In genomic region chr15:82890338-82891024, GRCh38 we compare ENCODE assay signal across 31 cellular contexts.
DNase-seq lines count a peak whose midpoint lies in the region; ATAC-seq, FAIRE-seq and TF ChIP-seq lines count a peak whose summit lies in the region.
"Had no signal": no experiment of that assay in that cellular context is flagged by ENCODE, and none has a peak within 500 bp of the region (broad histone marks: within the 10 kb centered on the region; RNA-seq: fewer than 3 reads in every experiment).

No MANE protein-coding gene starts in this region.

- DNase-seq in AG20443 (ENCODE audit: low spot score) (peak; percentile 39), NCI-H1694 treated with DMSO at 0.1 percent for 48 hours (lab: John Stamatoyannopoulos, UW) (peak; percentile 12), amniotic epithelial cell (ENCODE audit: low read depth) (peak; percentile 45), inferior parietal cortex (ENCODE audit: extremely low spot score) (peak; percentile 54), DMS79 treated with DMSO at 0.1 percent for 48 hours (lab: John Stamatoyannopoulos, UW) (no peak), uterus (no peak), urothelium cell line (ENCODE audit: low spot score) (no peak)
- DNase-seq: activated B cell treated with CpG ODN at 0.5 μM for 24 hours; activated CD4-positive, alpha-beta T cell treated with anti-CD3 and anti-CD28 coated beads, Interleukin-2, amount 50 U/mL, for 4 hours; activated gamma-delta T cell; activated T-cell treated with anti-CD3 and anti-CD28 coated beads for 4 hours; brain microvascular endothelial cell; COR-L47; DND-41; effector memory CD8-positive, alpha-beta T cell; H7; hippocampal formation; left ventricle myocardium superior; naive thymus-derived CD8-positive, alpha-beta T cell; NCI-H1417; NCI-H524 treated with DMSO at 0.1 percent for 48 hours; spleen; stimulated activated CD4-positive, alpha-beta T cell treated with anti-CD3 and anti-CD28 coated beads, Interleukin-4, amount 100 ng/mL, for 1 hour had no signal

- no peak for TF ChIP-seq POLR2A in uterus (IDR thresholded peaks at IDR 0.05)

- no peak for TF ChIP-seq CTCF in uterus (IDR thresholded peaks at IDR 0.05)

- H3K27me3 ChIP-seq in uterus = no peaks in the 10 kb centered on the region
- H3K27me3 ChIP-seq: BLaER1, brain microvascular endothelial cell, gastroesophageal sphincter, spleen, vagina had no signal

- intact Hi-C loops in uterus (cut with DNase I; ENCODE audit: low total_unique reads) = no loop called here

- FAIRE-seq in urothelium cell line (lab: Jason Lieb, UNC) = no peak
- FAIRE-seq: A549, GM12878 had no signal

- H3K4me3 ChIP-seq in uterus = no peak overlapping the region
- H3K4me3 ChIP-seq: A549, BLaER1, coronary artery, gastroesophageal sphincter, GM12878, spleen, vagina had no signal

- no peak for ATAC-seq in HG03565 (IDR thresholded peaks at IDR 0.05; ENCODE audit: unreplicated experiment)
- ATAC-seq: A549; effector memory CD8-positive, alpha-beta T cell; gastroesophageal sphincter; GM12878; left ventricle myocardium superior; naive thymus-derived CD8-positive, alpha-beta T cell; stimulated activated memory B cell treated with anti-CD40 and anti-IgM and Interleukin-4, amounts not matched to agents 10 μg/mL and 1 μg/mL and 100 μg/mL, for 72 hours had no signal

- H3K9me3 ChIP-seq in uterus = no peaks in the 10 kb centered on the region
- H3K9me3 ChIP-seq: A549, BLaER1, gastroesophageal sphincter, spleen, vagina had no signal

- H3K4me1 ChIP-seq in uterus = no peaks in the 10 kb centered on the region
- H3K4me1 ChIP-seq: A549, BLaER1, spleen, vagina had no signal

- no peaks in the 10 kb centered on the region for H3K36me3 ChIP-seq in uterus
- H3K36me3 ChIP-seq: BLaER1, brain microvascular endothelial cell, spleen, vagina had no signal

- no peak overlapping the region for H3K27ac ChIP-seq in uterus
- H3K27ac ChIP-seq: A549, BLaER1, brain microvascular endothelial cell, coronary artery, gastroesophageal sphincter, spleen, vagina had no signal

Comparison
In these comparisons a context has a peak if more than half of its experiments do, and no peak if none do; other contexts are left out.
1. DNase-seq: peak in AG20443 (single experiment), NCI-H1694 treated with DMSO at 0.1 percent for 48 hours (single experiment), amniotic epithelial cell (single experiment) and inferior parietal cortex (single experiment); none in DMS79 treated with DMSO at 0.1 percent for 48 hours (single experiment), uterus (0 of 2) and urothelium cell line (single experiment).